ENCODE assay signal across 11 cellular contexts in the genomic region with DNA sequence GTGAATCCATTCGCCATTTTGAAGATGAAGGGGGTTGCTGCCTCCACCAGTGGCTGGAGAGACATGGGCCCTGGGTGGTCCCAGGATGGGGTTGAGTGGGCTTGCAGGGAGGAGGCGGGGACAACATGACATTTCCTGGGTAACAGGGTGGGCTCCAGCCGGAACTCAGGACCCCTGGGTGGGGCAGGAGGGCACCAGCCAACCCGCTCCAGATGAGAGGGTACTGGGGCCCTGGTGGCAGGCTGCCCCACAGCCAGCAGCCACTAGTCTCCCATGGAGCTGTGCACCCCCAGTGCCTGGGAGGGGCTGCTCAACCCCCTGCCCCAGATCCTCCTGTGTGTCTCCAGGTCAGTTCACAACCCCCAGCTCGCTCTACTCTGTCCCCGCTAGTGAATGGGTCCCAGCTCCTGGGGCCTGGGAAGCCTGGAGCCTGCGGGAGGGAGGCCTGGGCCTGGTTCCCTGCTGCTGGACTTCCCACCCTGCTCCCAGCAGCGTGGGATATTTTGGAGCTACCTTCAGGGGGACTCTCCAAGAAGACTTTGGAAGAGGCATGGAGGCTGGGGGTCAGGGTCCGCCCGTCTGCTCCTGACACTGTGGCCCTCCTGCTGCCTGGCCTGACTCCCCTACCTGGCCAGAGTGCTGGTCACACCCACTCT. TPM values are rescaled to one million over a fixed set of nuclear protein-coding genes. Genes with fewer than 3 reads are reported as not detected.
DNase-seq lines count a peak whose midpoint lies in the region; ATAC-seq and TF ChIP-seq lines count a peak whose summit lies in the region.
"Had no signal": no experiment of that assay in that cellular context is flagged by ENCODE, and none has a peak within 500 bp of the region (broad histone marks: within the 10 kb centered on the region; RNA-seq: fewer than 3 reads in every experiment).

No MANE protein-coding gene starts in this region.

- intact Hi-C loops in activated naive CD4-positive, alpha-beta T cell treated with anti-CD3 and anti-CD28 coated beads for 36 hours (cut with micrococcal nuclease) = no loop called here
- intact Hi-C loops in tibial artery (cut with DNase I; ENCODE audit: low total_unique reads) = no loop called here

- H3K27ac ChIP-seq in right atrium auricular region = no peak overlapping the region
- no peak overlapping the region for H3K27ac ChIP-seq in tibial artery

- H3K9me3 Mint-ChIP-seq in activated naive CD4-positive, alpha-beta T cell treated with anti-CD3 and anti-CD28 coated beads for 36 hours = peaks cover 7% of the 10 kb centered on the region
- peaks cover 8% of the 10 kb centered on the region for H3K9me3 Mint-ChIP-seq in activated CD8-positive, alpha-beta memory T cell treated with anti-CD3 and anti-CD28 coated beads, Interleukin-2, amount 10 ng/mL, durations not matched to agents 7 days and 5 days (ENCODE audit: low read depth)

- H3K4me1 Mint-ChIP-seq in activated naive CD4-positive, alpha-beta T cell treated with anti-CD3 and anti-CD28 coated beads for 36 hours (ENCODE audit: low read depth) = peaks cover 47% of the 10 kb centered on the region
- H3K4me1 Mint-ChIP-seq in activated CD8-positive, alpha-beta memory T cell treated with anti-CD3 and anti-CD28 coated beads, Interleukin-2, amount 10 ng/mL, durations not matched to agents 7 days and 5 days = peaks cover 81% of the 10 kb centered on the region

- POLR2A ChIA-PET in GM10248 (lab: Yijun Ruan, JAX) = interaction anchor here (0.6 to 1.4 kb wide), 5 partner anchors 9 to 90 kb away, joined by 3 to 5 read pairs (median 3); no protein-coding TSS in a partner anchor

- DNase-seq in activated naive CD4-positive, alpha-beta T cell treated with anti-CD3 and anti-CD28 coated beads, Interleukin-2, amount 50 U/mL, for 16 hours = peak; percentile 4
- no peak for DNase-seq in activated naive CD4-positive, alpha-beta T cell treated with anti-CD3 and anti-CD28 coated beads for 36 hours
- peak; percentile 40 for DNase-seq in activated CD8-positive, alpha-beta memory T cell treated with anti-CD3 and anti-CD28 coated beads, Interleukin-2, amount 10 ng/mL, durations not matched to agents 7 days and 5 days
- DNase-seq in right atrium auricular region (ENCODE audit: low spot score) (peak; percentile 32), tibial artery (peak; percentile 7 to 58), iPS-NIHi7 (ENCODE audit: extremely low spot score) (no peak), GM10248 (ENCODE audit: extremely low spot score) (no peak), GM10266 (ENCODE audit: extremely low spot score) (no peak)
- DNase-seq: AML-193; central memory CD4-positive, alpha-beta T cell; NCI-H1694 treated with DMSO at 0.1 percent for 48 hours had no signal

- H3K4me1 ChIP-seq in right atrium auricular region = peaks cover 0 to 14% of the 10 kb centered on the region in 2 donors
- H3K4me1 ChIP-seq in tibial artery = peaks cover 0 to 16% (median 9%) of the 10 kb centered on the region in 4 donors

- peaks cover 7% of the 10 kb centered on the region for H3K27me3 Mint-ChIP-seq in activated naive CD4-positive, alpha-beta T cell treated with anti-CD3 and anti-CD28 coated beads for 36 hours (ENCODE audit: low read depth)
- H3K27me3 Mint-ChIP-seq in activated CD8-positive, alpha-beta memory T cell treated with anti-CD3 and anti-CD28 coated beads, Interleukin-2, amount 10 ng/mL, durations not matched to agents 7 days and 5 days = no peaks in the 10 kb centered on the region

- peaks cover 0 to 3% of the 10 kb centered on the region in 2 donors for H3K27me3 ChIP-seq in right atrium auricular region
- H3K27me3 ChIP-seq in tibial artery = peaks cover 0 to 33% of the 10 kb centered on the region in 2 donors

- H3K4me3 Mint-ChIP-seq in activated naive CD4-positive, alpha-beta T cell treated with anti-CD3 and anti-CD28 coated beads for 36 hours = no peak overlapping the region
- H3K4me3 Mint-ChIP-seq in activated CD8-positive, alpha-beta memory T cell treated with anti-CD3 and anti-CD28 coated beads, Interleukin-2, amount 10 ng/mL, durations not matched to agents 7 days and 5 days = no peak overlapping the region

- H3K9me3 ChIP-seq in right atrium auricular region = peaks cover 0 to 6% of the 10 kb centered on the region in 2 donors
- H3K9me3 ChIP-seq in tibial artery = no peaks in the 10 kb centered on the region

- H3K36me3 ChIP-seq in right atrium auricular region (no peaks in the 10 kb centered on the region), tibial artery (no peaks in the 10 kb centered on the region)

- CTCF ChIA-PET in activated naive CD4-positive, alpha-beta T cell treated with anti-CD3 and anti-CD28 coated beads for 36 hours (lab: Charles Lee) = no interaction called here
- CTCF ChIA-PET in activated CD8-positive, alpha-beta memory T cell treated with anti-CD3 and anti-CD28 coated beads, Interleukin-2, amount 10 ng/mL, durations not matched to agents 7 days and 5 days (lab: Charles Lee) = interaction anchor here (1.8 to 4.1 kb wide), 3 partner anchors 8 to 20 kb away, joined by 4 to 21 read pairs (median 18); no protein-coding TSS in a partner anchor
- CTCF ChIA-PET in GM10248 (lab: Yijun Ruan, JAX) = interaction anchor here (0.9 to 1.2 kb wide), 3 partner anchors 10 to 60 kb away, joined by 3 to 4 read pairs (median 4); no protein-coding TSS in a partner anchor

- no peak for ATAC-seq in activated CD8-positive, alpha-beta memory T cell treated with anti-CD3 and anti-CD28 coated beads, Interleukin-2, amount 10 ng/mL, durations not matched to agents 7 days and 5 days

- H3K4me3 ChIP-seq in right atrium auricular region (no peak overlapping the region), tibial artery (no peak overlapping the region)

- no peak overlapping the region for H3K27ac Mint-ChIP-seq in activated naive CD4-positive, alpha-beta T cell treated with anti-CD3 and anti-CD28 coated beads for 36 hours
- H3K27ac Mint-ChIP-seq in activated CD8-positive, alpha-beta memory T cell treated with anti-CD3 and anti-CD28 coated beads, Interleukin-2, amount 10 ng/mL, durations not matched to agents 7 days and 5 days = peak overlapping the region; percentile 96

- TF ChIP-seq CTCF in right atrium auricular region (IDR thresholded peaks at IDR 0.05) = no peak
- TF ChIP-seq CTCF in tibial artery (IDR thresholded peaks at IDR 0.05) = no peak
- TF ChIP-seq CTCF in GM10248 (IDR thresholded peaks at IDR 0.05; ENCODE audit: control extremely low read depth, extremely low read depth, low read depth, missing control alignments) = no peak
- TF ChIP-seq CTCF in GM10266 (IDR thresholded peaks at IDR 0.05; ENCODE audit: control insufficient read depth, insufficient read depth, low read depth, missing control alignments) = no peak

- H3K36me3 Mint-ChIP-seq in activated naive CD4-positive, alpha-beta T cell treated with anti-CD3 and anti-CD28 coated beads for 36 hours (ENCODE audit: low read depth) = peaks cover 6% of the 10 kb centered on the region
- peaks cover 46% of the 10 kb centered on the region for H3K36me3 Mint-ChIP-seq in activated CD8-positive, alpha-beta memory T cell treated with anti-CD3 and anti-CD28 coated beads, Interleukin-2, amount 10 ng/mL, durations not matched to agents 7 days and 5 days

RNA-seq across cellular contexts. Expression of a gene that starts 55.9 kb away (rescaled TPM):
- 1 to 10 TPM; 4.1 to 5.5 TPM for total RNA-seq in activated naive CD4-positive, alpha-beta T cell treated with anti-CD3 and anti-CD28 coated beads for 36 hours
- 10 to 100 TPM; 56.8 to 64.0 TPM for total RNA-seq in activated CD8-positive, alpha-beta memory T cell treated with anti-CD3 and anti-CD28 coated beads, Interleukin-2, amount 10 ng/mL, durations not matched to agents 7 days and 5 days
- under 1 TPM; 0.12 to 0.30 TPM for total RNA-seq in right atrium auricular region

Comparison
In these comparisons a context has a peak if more than half of its experiments do, and no peak if none do; other contexts are left out.
1. DNase-seq: peak in activated naive CD4-positive, alpha-beta T cell treated with anti-CD3 and anti-CD28 coated beads, Interleukin-2, amount 50 U/mL, for 16 hours (single experiment), activated CD8-positive, alpha-beta memory T cell treated with anti-CD3 and anti-CD28 coated beads, Interleukin-2, amount 10 ng/mL, durations not matched to agents 7 days and 5 days (single experiment), right atrium auricular region (single experiment) and tibial artery (2 of 2); none in activated naive CD4-positive, alpha-beta T cell treated with anti-CD3 and anti-CD28 coated beads for 36 hours (single experiment), iPS-NIHi7 (single experiment), GM10248 (single experiment) and GM10266 (single experiment).
2. RNA of a gene that starts 55.9 kb away (total RNA-seq): 56.8 to 64.0 TPM in activated CD8-positive, alpha-beta memory T cell treated with anti-CD3 and anti-CD28 coated beads, Interleukin-2, amount 10 ng/mL, durations not matched to agents 7 days and 5 days; 4.1 to 5.5 TPM in activated naive CD4-positive, alpha-beta T cell treated with anti-CD3 and anti-CD28 coated beads for 36 hours and 0.12 to 0.30 TPM in right atrium auricular region; every median in the first group is over 4 times any median in the second.